In genomic region chr2:213216461-213216860, GRCh38 we compare ENCODE assay signal across 1 cellular context.
TF ChIP-seq lines count a peak whose summit lies in the region.

No MANE protein-coding gene starts in this region.

TF ChIP-seq in IMR-90, 13 proteins besides CTCF, POLR2A, EP300 and RAD21:
- TF ChIP-seq MAZ (IDR thresholded peaks at IDR 0.05; ENCODE audit: borderline replicate concordance, low read depth, low read length) (no peak), ELK1 (IDR thresholded peaks at IDR 0.05; ENCODE audit: borderline replicate concordance, low read depth, low read length) (no peak), RCOR1 (IDR thresholded peaks at IDR 0.05; ENCODE audit: insufficient replicate concordance, low read length) (no peak), FOS (IDR thresholded peaks at IDR 0.05; ENCODE audit: low read depth, low read length) (no peak), MXI1 (IDR thresholded peaks at IDR 0.05; ENCODE audit: borderline replicate concordance, low read depth, low read length) (no peak), CHD1 (IDR thresholded peaks at IDR 0.05; ENCODE audit: low read depth, low read length) (no peak), NFE2L2 (IDR thresholded peaks at IDR 0.05; ENCODE audit: low read depth, low read length) (no peak), MAFK (IDR thresholded peaks at IDR 0.05; ENCODE audit: low read depth, low read length) (no peak), SMC3 (IDR thresholded peaks at IDR 0.05; ENCODE audit: low read depth, low read length) (no peak)
